ENCODE assay signal across 8 cellular contexts in genomic region chr9:100472268-100472667, GRCh38. TPM values are rescaled to one million over a fixed set of nuclear protein-coding genes. Genes with fewer than 3 reads are reported as not detected.
A peak's percentile ranks its signal among the peaks of the same experiment; 100 is the strongest.
DNase-seq lines count a peak whose midpoint lies in the region; TF ChIP-seq lines count a peak whose summit lies in the region.
"Had no signal": no experiment of that assay in that cellular context is flagged by ENCODE, and none has a peak within 500 bp of the region (broad histone marks: within the 10 kb centered on the region; RNA-seq: fewer than 3 reads in every experiment).

No MANE protein-coding gene starts in this region.

- no peak overlapping the region for H4K8ac ChIP-seq in neuronal stem cell (ENCODE audit: low read depth, low read length)

- H3K4me3 ChIP-seq in GM12864 (ENCODE audit: low read depth, low read length) (0 out of 2 replicates have a peak overlapping the region, but pooled peaks have one; percentile 16), NT2/D1 (ENCODE audit: insufficient read length, low read depth) (peak overlapping the region; percentile 85), dorsolateral prefrontal cortex (peak overlapping the region in 55 of 59 donors; percentile 29 to 99 (median 89)), neuronal stem cell (ENCODE audit: low read length in 2 of 2) (peak overlapping the region in 1 of 2 donors; percentile 83), stomach (peak overlapping the region in 2 of 4 donors; percentile 56 to 74), transverse colon (no peak overlapping the region)

- no peak overlapping the region for H3K4me2 ChIP-seq in neuronal stem cell (ENCODE audit: insufficient read depth, low read length, poor library complexity, severe bottlenecking)

- TF ChIP-seq POLR2A in stomach (IDR thresholded peaks at IDR 0.05) (no peak), transverse colon (IDR thresholded peaks at IDR 0.05) (no peak)

- no peak overlapping the region for H2BK15ac ChIP-seq in neuronal stem cell (ENCODE audit: low read length)

- H2BK12ac ChIP-seq in neuronal stem cell (ENCODE audit: low read length) = no peak overlapping the region

- intact Hi-C loops in dorsolateral prefrontal cortex (cut with DNase I) = loop anchor here (5.0 to 10.0 kb wide), 2 partner anchors 45 to 123 kb away; partner anchors contain the start of gene MSANTD3 (in 2 of the 2)
- intact Hi-C loops in stomach (cut with DNase I; ENCODE audit: low total_unique reads) = no loop called here
- intact Hi-C loops in transverse colon (cut with DNase I; ENCODE audit: low total_unique reads) = no loop called here

- in situ Hi-C loops in transverse colon (cut with MboI; ENCODE audit: low pct_ligation_motif_present in 1 of 4, low pct_unique_long_range_greater_than_20kb in 1 of 4, low sequenced_read_pairs in 3 of 4) = no loop called here

- no peak overlapping the region for H3K14ac ChIP-seq in neuronal stem cell (ENCODE audit: low read length)

- H3K36me3 ChIP-seq in NT2/D1 (ENCODE audit: insufficient read depth, insufficient read length, low read length) (no peaks in the 10 kb centered on the region), neuronal stem cell (replicated peaks in 1 of 2; ENCODE audit: control insufficient read depth in 2 of 2, insufficient read depth in 2 of 2, low read length in 2 of 2) (peaks cover 0 to 2% of the 10 kb centered on the region in 2 donors), stomach (no peaks in the 10 kb centered on the region), transverse colon (no peaks in the 10 kb centered on the region)
- H3K36me3 ChIP-seq: vagina had no signal

- no peak overlapping the region for H2AK5ac ChIP-seq in neuronal stem cell (ENCODE audit: low read depth, low read length)

- no peak overlapping the region for H4K91ac ChIP-seq in neuronal stem cell (ENCODE audit: low read depth, low read length, poor library complexity)

- H3K79me1 ChIP-seq in neuronal stem cell (ENCODE audit: low read depth, low read length) = peaks cover 4% of the 10 kb centered on the region

- no peak overlapping the region for H3K23ac ChIP-seq in neuronal stem cell (ENCODE audit: low read depth, low read length, poor library complexity)

- no peak for DNase-seq in GM12864 (ENCODE audit: low read depth)
- no peak for DNase-seq in NT2/D1 (ENCODE audit: low read depth, low spot score)
- no peak for DNase-seq in dorsolateral prefrontal cortex
- DNase-seq in neuronal stem cell (ENCODE audit: low spot score) = no peak
- no peak for DNase-seq in stomach
- no peak for DNase-seq in NCI-H1105 treated with DMSO at 0.1 percent for 48 hours (lab: John Stamatoyannopoulos, UW)
- no peak for DNase-seq in transverse colon

- H3K4ac ChIP-seq in neuronal stem cell (ENCODE audit: low read length) = no peak overlapping the region

- H2BK5ac ChIP-seq in neuronal stem cell (ENCODE audit: low read length) = no peak overlapping the region

- H3K9ac ChIP-seq in NT2/D1 (ENCODE audit: insufficient read length, low read depth) (peak overlapping the region; percentile 46), neuronal stem cell (ENCODE audit: low read depth, low read length, poor library complexity) (no peak overlapping the region)

- no peaks in the 10 kb centered on the region for H3K9me3 ChIP-seq in NT2/D1 (ENCODE audit: insufficient read depth, low read length)
- no peaks in the 10 kb centered on the region for H3K9me3 ChIP-seq in neuronal stem cell (replicated peaks in 1 of 2; ENCODE audit: control insufficient read depth in 2 of 2, insufficient read depth in 1 of 2, low read depth in 1 of 2, low read length in 2 of 2)
- no peaks in the 10 kb centered on the region for H3K9me3 ChIP-seq in stomach
- no peaks in the 10 kb centered on the region for H3K9me3 ChIP-seq in transverse colon
- H3K9me3 ChIP-seq: vagina had no signal

- H3K27me3 ChIP-seq in NT2/D1 (ENCODE audit: insufficient read depth, insufficient read length) (no peaks in the 10 kb centered on the region), dorsolateral prefrontal cortex (no peaks in the 10 kb centered on the region), neuronal stem cell (ENCODE audit: control insufficient read depth in 3 of 3, insufficient read depth in 3 of 3, low read depth in 1 of 3, low read length in 3 of 3) (no peaks in the 10 kb centered on the region), stomach (peaks cover 0 to 24% (median 21%) of the 10 kb centered on the region in 3 donors), transverse colon (peaks cover 31% of the 10 kb centered on the region)
- H3K27me3 ChIP-seq: vagina had no signal

- no CpG with 5 or more reads among the region's 3 CpGs for WGBS in neuronal stem cell (ENCODE audit: extremely low coverage in 2 of 2, insufficient read length in 2 of 2, insufficient replicate concordance in 1 of 2), 2 donors
- WGBS in stomach, 5 donors = 48 to 72% (median 67%) methylated on average over 3 of the region's 3 CpGs
- 69 to 75% methylated on average over 3 of the region's 3 CpGs for WGBS in transverse colon (ENCODE audit: low coverage in 1 of 2), 2 donors

- H2BK120ac ChIP-seq in neuronal stem cell (ENCODE audit: low read depth, low read length) = no peak overlapping the region

- TF ChIP-seq EP300 in stomach (IDR thresholded peaks at IDR 0.05) (no peak), transverse colon (IDR thresholded peaks at IDR 0.05; ENCODE audit: low read depth) (no peak)

- H3K27ac ChIP-seq in dorsolateral prefrontal cortex = peak overlapping the region; percentile 33 to 94 (median 84)
- peak overlapping the region; percentile 60 for H3K27ac ChIP-seq in neuronal stem cell (replicated peaks; ENCODE audit: low read length)
- H3K27ac ChIP-seq in stomach = no peak overlapping the region
- no peak overlapping the region for H3K27ac ChIP-seq in transverse colon
- H3K27ac ChIP-seq: vagina had no signal

- no peaks in the 10 kb centered on the region for H3K4me1 ChIP-seq in NT2/D1 (ENCODE audit: insufficient read depth, insufficient read length)
- peaks cover 12 to 17% of the 10 kb centered on the region in 2 donors for H3K4me1 ChIP-seq in neuronal stem cell (ENCODE audit: control insufficient read depth in 2 of 2, insufficient read depth in 1 of 2, low read depth in 1 of 2, low read length in 2 of 2)
- peaks cover 9 to 18% (median 13%) of the 10 kb centered on the region in 4 donors for H3K4me1 ChIP-seq in stomach
- H3K4me1 ChIP-seq in transverse colon = peaks cover 0 to 11% (median 11%) of the 10 kb centered on the region in 4 donors

- no peak overlapping the region for H3K18ac ChIP-seq in neuronal stem cell (ENCODE audit: low read length)

- TF ChIP-seq CTCF in GM12864 (IDR thresholded peaks at IDR 0.05; ENCODE audit: low read depth, low read length, missing control alignments) (no peak), dorsolateral prefrontal cortex (IDR thresholded peaks at IDR 0.05 in 54 of 56, conservative IDR thresholded peaks at IDR 0.05 in 2 of 56; ENCODE audit: low read depth in 1 of 56, partially characterized antibody in 56 of 56) (no peak), stomach (IDR thresholded peaks at IDR 0.05) (no peak), transverse colon (IDR thresholded peaks at IDR 0.05) (no peak)

- peak overlapping the region; percentile 89 for H2AFZ ChIP-seq in neuronal stem cell (ENCODE audit: low read length)

RNA-seq across cellular contexts. Expression of gene TMEFF1, which starts 0.7 kb away (rescaled TPM):
- total RNA-seq in dorsolateral prefrontal cortex (10 to 100 TPM; 15.9 to 42.8 (median 25.6) TPM), stomach (under 1 TPM in 1 of 5 donors, not detected in 4; 0.92 TPM), transverse colon (not detected)
- 27.7 TPM for polyA plus RNA-seq in neuronal stem cell (2013, experiment 1 of 2)
- 27.6 TPM for polyA plus RNA-seq in neuronal stem cell (2013, experiment 2 of 2)
- under 1 TPM in 1 of 3 donors, not detected in 2; 0.05 TPM for polyA plus RNA-seq in stomach
- total RNA-seq: vagina had no signal

RNA-seq across cellular contexts. Expression of gene MSANTD3, which starts 45.3 kb away (rescaled TPM):
- total RNA-seq in dorsolateral prefrontal cortex = 10 to 100 TPM; 19.8 to 52.0 (median 34.3) TPM
- polyA plus RNA-seq in neuronal stem cell (2013, experiment 1 of 2) = 42.3 TPM
- polyA plus RNA-seq in neuronal stem cell (2013, experiment 2 of 2) = 43.4 TPM
- total RNA-seq in stomach = 100 to 1,000 TPM in 1 of 5 donors, 10 to 100 TPM in 3, 1 to 10 TPM in 1; 1.2 to 121 (median 17.5) TPM
- polyA plus RNA-seq in stomach = 10 to 100 TPM in 2 of 3 donors, 1 to 10 TPM in 1; 9.9 to 28.8 (median 17.3) TPM
- total RNA-seq in transverse colon = 10 to 100 TPM in 2 of 4 donors, 1 to 10 TPM in 2; 7.1 to 26.3 (median 10.5) TPM

Comparison
In these comparisons a context has a peak if more than half of its experiments do, and no peak if none do; other contexts are left out.
1. H3K4me3 ChIP-seq: peak in GM12864 (single experiment), NT2/D1 (single experiment) and dorsolateral prefrontal cortex (55 of 59); none in transverse colon (0 of 4).
2. H3K27ac ChIP-seq: peak in dorsolateral prefrontal cortex (59 of 59) and neuronal stem cell (single experiment); none in stomach (0 of 5) and transverse colon (0 of 4).
3. RNA of gene TMEFF1, which starts 0.7 kb away (total RNA-seq): 15.9 to 42.8 TPM in dorsolateral prefrontal cortex; 0.92 TPM in stomach and not detected in transverse colon; every median in the first group is over 4 times any median in the second.
4. intact Hi-C loops: an anchor here in dorsolateral prefrontal cortex (5.0 to 10.0 kb wide); none called in stomach and transverse colon.